Comparison of ENCODE assay signal across 1 cellular context in the genomic region with DNA sequence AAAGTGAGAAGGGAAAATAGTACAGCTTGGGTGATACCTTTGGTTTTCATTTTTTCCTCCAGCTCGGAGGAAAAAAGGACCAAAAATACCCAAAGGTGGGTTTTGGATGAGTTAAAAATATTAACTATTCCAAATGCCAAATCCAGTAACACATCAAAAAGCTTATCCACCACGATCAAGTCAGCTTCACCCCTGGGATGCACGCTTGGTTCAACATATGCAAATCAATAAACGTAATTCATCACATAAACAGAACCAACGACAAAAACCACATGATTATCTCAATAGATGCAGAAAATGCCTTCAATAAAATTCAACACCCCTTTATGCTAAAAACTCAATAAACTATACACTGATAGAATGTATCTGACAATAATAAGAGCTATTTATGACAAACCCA. TPM values are rescaled to one million over a fixed set of nuclear protein-coding genes. Genes with fewer than 3 reads are reported as not detected.
"Had no signal": no experiment of that assay in that cellular context is flagged by ENCODE, and none has a peak within 500 bp of the region (broad histone marks: within the 10 kb centered on the region; RNA-seq: fewer than 3 reads in every experiment).

No MANE protein-coding gene starts in this region.

RNA-seq across cellular contexts. Expression of gene CDKN3, which starts 17.9 kb away (rescaled TPM):
- total RNA-seq: body of pancreas had no signal
